Comparison of ENCODE assay signal across 1 cellular context in the genomic region with DNA sequence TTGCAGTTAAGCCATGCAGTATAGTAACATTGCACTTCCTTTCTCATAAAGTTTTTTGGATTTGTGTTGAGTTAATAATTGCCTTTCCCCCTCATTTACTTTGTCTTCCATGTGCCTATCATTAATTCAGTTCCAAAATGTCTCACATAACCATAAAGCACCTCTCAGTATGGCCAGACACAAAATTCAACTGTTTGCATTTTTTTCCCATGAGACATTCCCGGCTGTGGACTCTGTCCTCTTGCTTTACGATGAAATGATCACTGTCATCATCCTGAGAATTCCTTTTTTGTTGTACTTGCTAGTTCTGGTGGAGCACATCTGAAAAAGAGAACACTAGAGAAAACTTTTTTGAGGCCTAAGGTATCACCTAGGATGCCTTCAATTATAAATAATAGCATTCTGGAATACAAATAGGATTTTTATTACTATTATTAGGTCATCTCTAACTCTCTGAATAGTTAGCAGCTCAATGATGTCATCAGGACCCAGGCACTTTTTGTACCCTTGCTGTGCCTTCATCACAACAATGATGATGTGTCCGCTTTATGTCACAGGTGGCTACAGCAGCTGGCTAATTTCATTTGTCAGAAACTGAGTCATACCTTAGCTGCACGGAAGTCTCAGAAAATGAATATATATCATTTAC.
TF ChIP-seq lines count a peak whose summit lies in the region.

No MANE protein-coding gene starts in this region.

TF ChIP-seq in WTC11, 78 proteins besides CTCF, POLR2A, EP300 and RAD21 (continued from another document):
- TF ChIP-seq USF2 (CRISPR knock-in tag; IDR thresholded peaks at IDR 0.05) = no peak
- no peak for TF ChIP-seq GTF2I (CRISPR knock-in tag; conservative IDR thresholded peaks at IDR 0.05)
- TF ChIP-seq ZNF423 (CRISPR knock-in tag; IDR thresholded peaks at IDR 0.05) = no peak
